ENCODE assay signal across 2 cellular contexts in the genomic region with DNA sequence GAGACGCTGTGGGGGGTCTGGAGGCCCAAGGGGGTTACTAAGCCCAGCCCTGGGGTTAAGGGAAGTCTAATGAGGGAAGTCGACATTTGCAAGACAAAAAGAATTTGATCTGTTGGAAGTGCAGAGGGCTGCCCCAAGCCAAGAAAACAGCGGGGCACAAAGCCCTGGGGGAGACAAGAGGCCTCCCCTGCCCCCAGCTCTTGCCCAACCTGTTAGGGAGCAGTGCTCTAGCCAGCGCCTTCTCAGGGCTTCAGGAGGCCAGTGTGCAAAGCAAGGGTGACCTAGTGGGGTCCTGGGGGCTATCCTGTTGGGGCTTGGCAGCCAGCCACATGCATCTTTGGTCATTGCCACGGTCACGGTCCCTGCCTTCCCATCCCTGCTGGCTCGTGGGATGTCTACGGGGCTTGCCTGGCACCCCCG.
TF ChIP-seq lines count a peak whose summit lies in the region.

No MANE protein-coding gene starts in this region.

TF ChIP-seq in IMR-90, 13 proteins besides CTCF, POLR2A, EP300 and RAD21:
- TF ChIP-seq BHLHE40 (IDR thresholded peaks at IDR 0.05; ENCODE audit: low read depth, low read length) = no peak

TF ChIP-seq in GM12878, 131 proteins besides CTCF, POLR2A, EP300 and RAD21:
- TF ChIP-seq CEBPZ (IDR thresholded peaks at IDR 0.05; ENCODE audit: low read depth, low read length) (no peak), FOS (IDR thresholded peaks at IDR 0.05; ENCODE audit: borderline replicate concordance, extremely low read depth, insufficient read length) (no peak), ATF7 (IDR thresholded peaks at IDR 0.05; ENCODE audit: low read depth) (no peak), GABPA (IDR thresholded peaks at IDR 0.05; ENCODE audit: low read depth) (no peak), PAX5 (IDR thresholded peaks at IDR 0.05; ENCODE audit: borderline replicate concordance, low read depth, low read length) (peak; percentile 73), MYC (IDR thresholded peaks at IDR 0.05; ENCODE audit: insufficient read depth, insufficient read length, insufficient replicate concordance, low read length, severe bottlenecking) (no peak)
- TF ChIP-seq, protein P1, sequence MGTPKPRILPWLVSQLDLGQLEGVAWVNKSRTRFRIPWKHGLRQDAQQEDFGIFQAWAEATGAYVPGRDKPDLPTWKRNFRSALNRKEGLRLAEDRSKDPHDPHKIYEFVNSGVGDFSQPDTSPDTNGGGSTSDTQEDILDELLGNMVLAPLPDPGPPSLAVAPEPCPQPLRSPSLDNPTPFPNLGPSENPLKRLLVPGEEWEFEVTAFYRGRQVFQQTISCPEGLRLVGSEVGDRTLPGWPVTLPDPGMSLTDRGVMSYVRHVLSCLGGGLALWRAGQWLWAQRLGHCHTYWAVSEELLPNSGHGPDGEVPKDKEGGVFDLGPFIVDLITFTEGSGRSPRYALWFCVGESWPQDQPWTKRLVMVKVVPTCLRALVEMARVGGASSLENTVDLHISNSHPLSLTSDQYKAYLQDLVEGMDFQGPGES (IDR thresholded peaks at IDR 0.05) = no peak
- TF ChIP-seq, protein P2, sequence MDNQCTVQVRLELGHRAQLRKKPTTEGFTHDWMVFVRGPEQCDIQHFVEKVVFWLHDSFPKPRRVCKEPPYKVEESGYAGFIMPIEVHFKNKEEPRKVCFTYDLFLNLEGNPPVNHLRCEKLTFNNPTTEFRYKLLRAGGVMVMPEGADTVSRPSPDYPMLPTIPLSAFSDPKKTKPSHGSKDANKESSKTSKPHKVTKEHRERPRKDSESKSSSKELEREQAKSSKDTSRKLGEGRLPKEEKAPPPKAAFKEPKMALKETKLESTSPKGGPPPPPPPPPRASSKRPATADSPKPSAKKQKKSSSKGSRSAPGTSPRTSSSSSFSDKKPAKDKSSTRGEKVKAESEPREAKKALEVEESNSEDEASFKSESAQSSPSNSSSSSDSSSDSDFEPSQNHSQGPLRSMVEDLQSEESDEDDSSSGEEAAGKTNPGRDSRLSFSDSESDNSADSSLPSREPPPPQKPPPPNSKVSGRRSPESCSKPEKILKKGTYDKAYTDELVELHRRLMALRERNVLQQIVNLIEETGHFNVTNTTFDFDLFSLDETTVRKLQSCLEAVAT (IDR thresholded peaks at IDR 0.05) = no peak
